In the genomic region with DNA sequence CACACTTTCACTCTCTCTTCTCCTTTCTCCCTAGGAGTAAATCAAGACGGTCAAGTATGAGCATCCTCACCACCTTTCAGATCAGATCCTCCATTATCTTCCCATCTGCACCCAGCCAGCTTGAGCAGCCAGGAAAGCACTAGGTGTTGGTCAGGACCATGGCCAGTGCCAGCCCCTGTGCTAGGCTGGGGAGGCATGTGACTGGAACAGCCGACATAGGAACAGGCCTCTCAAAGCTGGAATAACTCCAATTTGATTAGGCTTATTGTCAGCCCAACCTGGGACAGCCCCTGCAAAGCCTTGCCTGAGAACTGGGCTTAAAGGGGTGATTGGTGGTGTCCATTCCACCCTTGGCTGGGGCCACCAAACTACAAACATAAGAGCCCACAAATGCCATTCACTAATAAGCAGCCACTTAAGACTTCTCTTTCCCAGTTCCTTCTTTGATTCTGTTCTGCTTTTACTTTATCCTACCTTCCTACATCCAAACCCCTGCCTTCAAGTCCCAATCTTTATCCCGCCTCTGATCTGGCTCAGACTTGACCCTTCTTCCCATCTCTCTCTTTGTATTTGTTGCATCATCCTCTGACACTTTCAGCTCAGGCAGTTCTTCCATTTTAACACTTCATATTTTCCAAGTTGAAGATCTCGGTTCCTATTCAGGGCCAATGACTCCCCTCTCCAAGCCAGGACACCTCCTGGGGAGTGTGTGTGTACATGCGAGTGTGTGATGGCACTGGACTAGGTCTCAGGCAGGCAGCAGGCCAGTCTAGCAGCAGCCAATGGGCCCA, we compare ENCODE assay signal across 13 cellular contexts. TPM values are rescaled to one million over a fixed set of nuclear protein-coding genes. Genes with fewer than 3 reads are reported as not detected.
DNase-seq lines count a peak whose midpoint lies in the region; ATAC-seq, FAIRE-seq and TF ChIP-seq lines count a peak whose summit lies in the region.
"Had no signal": no experiment of that assay in that cellular context is flagged by ENCODE, and none has a peak within 500 bp of the region (broad histone marks: within the 10 kb centered on the region; RNA-seq: fewer than 3 reads in every experiment).

No MANE protein-coding gene starts in this region.

- no peaks in the 10 kb centered on the region for H3K36me3 Mint-ChIP-seq in activated CD8-positive, alpha-beta T cell treated with anti-CD3 and anti-CD28 coated beads for 36 hours (ENCODE audit: low read depth)
- H3K36me3 Mint-ChIP-seq in naive thymus-derived CD8-positive, alpha-beta T cell = peaks cover 0 to 1% (median 0%) of the 10 kb centered on the region in 3 donors

- no peak for DNase-seq in A549 (ENCODE audit: low read depth in 1 of 2, low spot score in 1 of 2)
- peak; percentile 32 for DNase-seq in activated CD8-positive, alpha-beta T cell treated with anti-CD3 and anti-CD28 coated beads for 36 hours
- DNase-seq in iPS-NIHi11 (ENCODE audit: low spot score) = peak; percentile 73
- DNase-seq in stimulated activated CD4-positive, alpha-beta T cell treated with anti-CD3 and anti-CD28 coated beads, Interleukin-2, amount 100 ng/mL, for 24 hours = no peak
- DNase-seq in naive thymus-derived CD8-positive, alpha-beta T cell = no peak
- DNase-seq in NCI-H345 (lab: John Stamatoyannopoulos, UW) = no peak
- no peak for DNase-seq in effector CD8-positive, alpha-beta T cell (lab: John Stamatoyannopoulos, UW)
- DNase-seq: C1 segment of cervical spinal cord; central memory CD4-positive, alpha-beta T cell; NCI-H226; small intestine; T-helper 1 cell had no signal

- no peaks in the 10 kb centered on the region for H3K4me1 Mint-ChIP-seq in activated CD8-positive, alpha-beta T cell treated with anti-CD3 and anti-CD28 coated beads for 36 hours (ENCODE audit: low read depth)
- H3K4me1 Mint-ChIP-seq in naive thymus-derived CD8-positive, alpha-beta T cell = peaks cover 0 to 12% (median 5%) of the 10 kb centered on the region in 4 donors

- H3K9me3 ChIP-seq in A549 (no peaks in the 10 kb centered on the region), HEK293 (ENCODE audit: control insufficient read depth, insufficient read depth, low read depth, low read length) (no peaks in the 10 kb centered on the region)

- no peak for TF ChIP-seq RAD21 in A549 (conservative IDR thresholded peaks at IDR 0.05 in 1 of 2, IDR thresholded peaks at IDR 0.05 in 1 of 2)

- POLR2A ChIA-PET in A549 (lab: Yijun Ruan, JAX) = no interaction called here
- POLR2A ChIA-PET in HEK293 (lab: Yijun Ruan, JAX) = no interaction called here
- POLR2A ChIA-PET in activated CD8-positive, alpha-beta T cell treated with anti-CD3 and anti-CD28 coated beads for 36 hours (lab: Charles Lee) = no interaction called here
- POLR2A ChIA-PET in naive thymus-derived CD8-positive, alpha-beta T cell (lab: Charles Lee) = interaction anchor here (0.6 kb wide), 1 partner anchor 41 kb away, joined by 3 read pairs; no protein-coding TSS in a partner anchor

- H3K4me2 ChIP-seq in A549 = no peak overlapping the region

- ATAC-seq in A549 = no peak
- peak; percentile 34 for ATAC-seq in activated CD8-positive, alpha-beta T cell treated with anti-CD3 and anti-CD28 coated beads for 36 hours
- no peak for ATAC-seq in naive thymus-derived CD8-positive, alpha-beta T cell

- no peak overlapping the region for H3K27ac Mint-ChIP-seq in activated CD8-positive, alpha-beta T cell treated with anti-CD3 and anti-CD28 coated beads for 36 hours
- H3K27ac Mint-ChIP-seq in naive thymus-derived CD8-positive, alpha-beta T cell = no peak overlapping the region

- H3K4me1 ChIP-seq in A549 (no peaks in the 10 kb centered on the region), HEK293 (ENCODE audit: control insufficient read depth, insufficient read depth, low read length) (no peaks in the 10 kb centered on the region)

- H3K27me3 Mint-ChIP-seq in activated CD8-positive, alpha-beta T cell treated with anti-CD3 and anti-CD28 coated beads for 36 hours = no peaks in the 10 kb centered on the region
- peaks cover 0 to 6% (median 2%) of the 10 kb centered on the region in 5 donors for H3K27me3 Mint-ChIP-seq in naive thymus-derived CD8-positive, alpha-beta T cell

- TF ChIP-seq EP300 in A549 (IDR thresholded peaks at IDR 0.05) = no peak

- H3K36me3 ChIP-seq in HEK293 (ENCODE audit: control insufficient read depth in 2 of 2, insufficient read depth in 1 of 2, low read length in 2 of 2) = no peaks in the 10 kb centered on the region

- CTCF ChIA-PET in A549 (lab: Yijun Ruan, JAX) (interaction anchor here (1.1 kb wide), 1 partner anchor 15 kb away, joined by 3 read pairs; no protein-coding TSS in a partner anchor), HEK293 (lab: Yijun Ruan, JAX) (interaction anchor here (0.6 to 2.2 kb wide), 5 partner anchors 9 to 201 kb away, joined by 3 to 12 read pairs (median 3); no protein-coding TSS in a partner anchor)
- CTCF ChIA-PET in activated CD8-positive, alpha-beta T cell treated with anti-CD3 and anti-CD28 coated beads for 36 hours (lab: Charles Lee) = interaction anchor here (1.0 to 1.3 kb wide), 2 partner anchors 15 to 92 kb away, joined by 3 read pairs; no protein-coding TSS in a partner anchor

- intact Hi-C loops in activated CD8-positive, alpha-beta T cell treated with anti-CD3 and anti-CD28 coated beads for 36 hours (cut with micrococcal nuclease) = no loop called here

- TF ChIP-seq POLR2A in A549 (IDR thresholded peaks at IDR 0.05; ENCODE audit: low read length) = no peak

- H3K4me3 ChIP-seq in A549 = no peak overlapping the region
- H3K4me3 ChIP-seq in HEK293 (ENCODE audit: low read depth, low read length) = no peak overlapping the region

- TF ChIP-seq CTCF in A549 (IDR thresholded peaks at IDR 0.05) = no peak
- TF ChIP-seq CTCF in HEK293 (tag by site-specific recombination; IDR thresholded peaks at IDR 0.05) = no peak
- no peak for TF ChIP-seq CTCF in activated CD8-positive, alpha-beta T cell treated with anti-CD3 and anti-CD28 coated beads for 36 hours (IDR thresholded peaks at IDR 0.05)

- WGBS in A549 (ENCODE audit: missing lambda C conversion rate) = 27% methylated on average over 5 of the region's 5 CpGs

- H3K27ac ChIP-seq in A549 (no peak overlapping the region), HEK293 (ENCODE audit: extremely low read depth, low read depth, low read length) (no peak overlapping the region)

- no peaks in the 10 kb centered on the region for H3K9me3 Mint-ChIP-seq in activated CD8-positive, alpha-beta T cell treated with anti-CD3 and anti-CD28 coated beads for 36 hours
- H3K9me3 Mint-ChIP-seq in naive thymus-derived CD8-positive, alpha-beta T cell = no peaks in the 10 kb centered on the region

- no peak for FAIRE-seq in A549 (lab: Jason Lieb, UNC)
- FAIRE-seq: small intestine had no signal

- H3K4me3 Mint-ChIP-seq in activated CD8-positive, alpha-beta T cell treated with anti-CD3 and anti-CD28 coated beads for 36 hours = no peak overlapping the region
- H3K4me3 Mint-ChIP-seq in naive thymus-derived CD8-positive, alpha-beta T cell = no peak overlapping the region

TF ChIP-seq in HEK293, 187 proteins besides CTCF, POLR2A, EP300 and RAD21 (continues in another document):
- TF ChIP-seq ZNF660 (tag by site-specific recombination; IDR thresholded peaks at IDR 0.05) = no peak
- peak; percentile 85 for TF ChIP-seq ZNF341 (tag by site-specific recombination; IDR thresholded peaks at IDR 0.05; ENCODE audit: low read depth)
- TF ChIP-seq ZEB2 (tag by site-specific recombination; IDR thresholded peaks at IDR 0.05) = no peak
- no peak for TF ChIP-seq KLF9 (tag by site-specific recombination; IDR thresholded peaks at IDR 0.05; ENCODE audit: low read depth)
- no peak for TF ChIP-seq ZNF214 (tag by site-specific recombination; IDR thresholded peaks at IDR 0.05; ENCODE audit: borderline replicate concordance)
- TF ChIP-seq ZNF677 (tag by site-specific recombination; IDR thresholded peaks at IDR 0.05) = no peak

RNA-seq across cellular contexts. Expression of gene TREM2, which starts 4.5 kb away (rescaled TPM):
- polyA plus RNA-seq in A549 (2011; rRNA removed) (not detected in 2 replicates), A549 (2017; fragmentation: RNase III; extraction: RNeasy Plus Mini Kit Qiagen cat#74134 plus additional on column Dnase treatment) (not detected in 3 replicates)
- not detected in 2 replicates for polyA plus RNA-seq in A549 (2012; cell fraction: cytosol; rRNA removed)
- polyA plus RNA-seq in A549 (2012; cell fraction: nucleus; rRNA removed) = not detected in 2 replicates
- polyA minus RNA-seq in A549 (2011; rRNA and poly(A)+ RNA removed) = not detected in 2 replicates
- total RNA-seq in activated CD8-positive, alpha-beta T cell treated with anti-CD3 and anti-CD28 coated beads for 36 hours = not detected
- total RNA-seq in naive thymus-derived CD8-positive, alpha-beta T cell = under 1 TPM in 1 of 2 experiments, not detected in 1; 0.49 TPM
- polyA plus RNA-seq in naive thymus-derived CD8-positive, alpha-beta T cell = not detected

RNA-seq across cellular contexts. Expression of gene TREML1, which starts 13.2 kb away (rescaled TPM):
- polyA plus RNA-seq in A549 (2011; rRNA removed) (not detected in 2 replicates), A549 (2017; fragmentation: RNase III; extraction: RNeasy Plus Mini Kit Qiagen cat#74134 plus additional on column Dnase treatment) (not detected in 3 replicates)
- polyA plus RNA-seq in A549 (2012; cell fraction: cytosol; rRNA removed) = not detected in 2 replicates
- not detected in 2 replicates for polyA plus RNA-seq in A549 (2012; cell fraction: nucleus; rRNA removed)
- polyA minus RNA-seq in A549 (2011; rRNA and poly(A)+ RNA removed) = not detected in 2 replicates
- total RNA-seq in activated CD8-positive, alpha-beta T cell treated with anti-CD3 and anti-CD28 coated beads for 36 hours = not detected
- total RNA-seq in naive thymus-derived CD8-positive, alpha-beta T cell = not detected
- polyA plus RNA-seq in naive thymus-derived CD8-positive, alpha-beta T cell = not detected

RNA-seq across cellular contexts. Expression of gene TREML2, which starts 33.6 kb away (rescaled TPM):
- not detected in 2 replicates for polyA plus RNA-seq in A549 (2011; rRNA removed)
- polyA plus RNA-seq in A549 (2012; cell fraction: cytosol; rRNA removed) = not detected in 2 replicates
- not detected in 2 replicates for polyA plus RNA-seq in A549 (2012; cell fraction: nucleus; rRNA removed)
- not detected in 3 replicates for polyA plus RNA-seq in A549 (2017; fragmentation: RNase III; extraction: RNeasy Plus Mini Kit Qiagen cat#74134 plus additional on column Dnase treatment)
- polyA minus RNA-seq in A549 (2011; rRNA and poly(A)+ RNA removed) = not detected in 2 replicates
- 1 to 10 TPM; 6.9 to 8.2 TPM for total RNA-seq in activated CD8-positive, alpha-beta T cell treated with anti-CD3 and anti-CD28 coated beads for 36 hours
- total RNA-seq in naive thymus-derived CD8-positive, alpha-beta T cell = 1 to 10 TPM; 1.7 to 1.9 TPM
- 1 to 10 TPM in 1 of 3 donors, under 1 TPM in 2; 0.65 to 1.5 (median 0.70) TPM for polyA plus RNA-seq in naive thymus-derived CD8-positive, alpha-beta T cell

Comparison
In these comparisons a context has a peak if more than half of its experiments do, and no peak if none do; other contexts are left out.
1. DNase-seq: peak in activated CD8-positive, alpha-beta T cell treated with anti-CD3 and anti-CD28 coated beads for 36 hours (single experiment) and iPS-NIHi11 (single experiment); none in A549 (0 of 2), stimulated activated CD4-positive, alpha-beta T cell treated with anti-CD3 and anti-CD28 coated beads, Interleukin-2, amount 100 ng/mL, for 24 hours (0 of 2), naive thymus-derived CD8-positive, alpha-beta T cell (0 of 10), NCI-H345 (single experiment) and effector CD8-positive, alpha-beta T cell (single experiment).
2. Of the 5 proteins assayed by ChIP-seq in both HEK293 and A549: peak only in HEK293: none; only in A549: none; in both: REST; in neither: 4.